Comparison of ENCODE assay signal across 12 cellular contexts in genomic region chr19:46635920-46636761, GRCh38. TPM values are rescaled to one million over a fixed set of nuclear protein-coding genes. Genes with fewer than 3 reads are reported as not detected.
DNase-seq lines count a peak whose midpoint lies in the region; TF ChIP-seq lines count a peak whose summit lies in the region.
"Had no signal": no experiment of that assay in that cellular context is flagged by ENCODE, and none has a peak within 500 bp of the region (broad histone marks: within the 10 kb centered on the region; RNA-seq: fewer than 3 reads in every experiment).

Gene GNG8, minus strand, starts transcription at chr19:46636202. Its CDS starts 1,520 bp downstream, at chr19:46634682.

- H3K27me3 ChIP-seq in BLaER1 (peaks cover 59% of the 10 kb centered on the region), MM.1S (replicated peaks; ENCODE audit: insufficient read depth, low read length) (peaks cover 84% of the 10 kb centered on the region)

- H3K9ac ChIP-seq in BLaER1: no peak within 1 kb of the TSS
- H3K9ac ChIP-seq in ES-I3 (ENCODE audit: low read depth, low read length): peak within 1 kb of the TSS; percentile 55; the same call in 1 of the 2 replicates
- no peak within 1 kb of the TSS for H3K9ac ChIP-seq in MM.1S (ENCODE audit: low read length)
- H3K9ac ChIP-seq: parathyroid adenoma had no signal

- peaks cover 50% of the 10 kb centered on the region for H3K4me1 ChIP-seq in BLaER1
- H3K4me1 ChIP-seq in ES-I3 (ENCODE audit: insufficient read depth, low read length): peaks cover 23% of the 10 kb centered on the region
- H3K4me1 ChIP-seq in mesodermal cell (ENCODE audit: control insufficient read depth, insufficient read depth, low read length, poor library complexity, severe bottlenecking): peaks cover 41% of the 10 kb centered on the region
- peaks cover 19% of the 10 kb centered on the region for H3K4me1 ChIP-seq in MM.1S (ENCODE audit: low read length)

- H4K20me1 ChIP-seq in BLaER1 (no peaks in the 10 kb centered on the region), MM.1S (ENCODE audit: insufficient read depth, low read length) (no peaks in the 10 kb centered on the region)

- no peak for DNase-seq in activated T-helper 1 cell treated with anti-CD3 and anti-CD28 coated beads, Interleukin-12 subunit alpha, Interleukin-12 subunit beta, Interleukin-2, Interleukin-4 antibody, amounts not matched to agents 30 ng/mL and 10 ng/mL and 1 ng/mL, durations not matched to agents 14 hours and 24 hours and 36 hours (ENCODE audit: low spot score)
- no peak for DNase-seq in MM.1S
- DNase-seq in kidney glomerular epithelial cell (lab: John Stamatoyannopoulos, UW): no peak
- no peak for DNase-seq in KBM-7
- DNase-seq in GM19240 (ENCODE audit: insufficient read length, low spot score): no peak
- DNase-seq: aorta, esophagus squamous epithelium, NCI-H1694 treated with DMSO at 0.1 percent for 48 hours had no signal

- H3K9me3 ChIP-seq in BLaER1 (no peaks in the 10 kb centered on the region), ES-I3 (ENCODE audit: control insufficient read depth, insufficient read depth, low read length) (no peaks in the 10 kb centered on the region), mesodermal cell (ENCODE audit: control insufficient read depth, low read length) (no peaks in the 10 kb centered on the region), MM.1S (replicated peaks; ENCODE audit: insufficient read depth, low read length) (no peaks in the 10 kb centered on the region)
- H3K9me3 ChIP-seq: esophagus squamous epithelium had no signal

- no peak for TF ChIP-seq CTCF in MM.1S (IDR thresholded peaks at IDR 0.05; ENCODE audit: low read length)

- peaks cover 5% of the 10 kb centered on the region for H3K27me3 Mint-ChIP-seq in activated T-helper 1 cell treated with anti-CD3 and anti-CD28 coated beads, Interleukin-12 subunit alpha, Interleukin-12 subunit beta, Interleukin-2, Interleukin-4 antibody, amounts not matched to agents 30 ng/mL and 10 ng/mL and 1 ng/mL, durations not matched to agents 14 hours and 24 hours and 36 hours (ENCODE audit: insufficient read depth)

- H3K4me1 Mint-ChIP-seq in activated T-helper 1 cell treated with anti-CD3 and anti-CD28 coated beads, Interleukin-12 subunit alpha, Interleukin-12 subunit beta, Interleukin-2, Interleukin-4 antibody, amounts not matched to agents 30 ng/mL and 10 ng/mL and 1 ng/mL, durations not matched to agents 14 hours and 24 hours and 36 hours (ENCODE audit: low read depth): peaks cover 11% of the 10 kb centered on the region

- in situ Hi-C loops in KBM-7 (cut with MboI; ENCODE audit: low pct_unique_long_range_greater_than_20kb, low sequenced_read_pairs): no loop called here

- H3K27ac Mint-ChIP-seq in activated T-helper 1 cell treated with anti-CD3 and anti-CD28 coated beads, Interleukin-12 subunit alpha, Interleukin-12 subunit beta, Interleukin-2, Interleukin-4 antibody, amounts not matched to agents 30 ng/mL and 10 ng/mL and 1 ng/mL, durations not matched to agents 14 hours and 24 hours and 36 hours: peak within 1 kb of the TSS; percentile 55

- H3K36me3 Mint-ChIP-seq in activated T-helper 1 cell treated with anti-CD3 and anti-CD28 coated beads, Interleukin-12 subunit alpha, Interleukin-12 subunit beta, Interleukin-2, Interleukin-4 antibody, amounts not matched to agents 30 ng/mL and 10 ng/mL and 1 ng/mL, durations not matched to agents 14 hours and 24 hours and 36 hours (ENCODE audit: low read depth): peaks cover 4% of the 10 kb centered on the region

- H3K4me3 ChIP-seq in BLaER1 (no peak within 1 kb of the TSS; the same call in 1 of the 2 replicates), mesodermal cell (ENCODE audit: extremely low read depth, insufficient read depth, low read length, poor library complexity, severe bottlenecking) (peak within 1 kb of the TSS; percentile 50), MM.1S (ENCODE audit: low read length) (no peak within 1 kb of the TSS)

- no peaks in the 10 kb centered on the region for H3K36me3 ChIP-seq in BLaER1
- H3K36me3 ChIP-seq in ES-I3 (ENCODE audit: insufficient read depth, low read length): no peaks in the 10 kb centered on the region
- H3K36me3 ChIP-seq in mesodermal cell (ENCODE audit: control insufficient read depth, insufficient read depth, low read length): no peaks in the 10 kb centered on the region
- H3K36me3 ChIP-seq in MM.1S (replicated peaks; ENCODE audit: insufficient read depth, low read length): no peaks in the 10 kb centered on the region
- H3K36me3 ChIP-seq: esophagus squamous epithelium had no signal

- peak within 1 kb of the TSS; percentile 84 for H3K4me2 ChIP-seq in BLaER1
- no peak within 1 kb of the TSS for H3K4me2 ChIP-seq in MM.1S (ENCODE audit: low read depth, low read length)

- H3K27ac ChIP-seq in BLaER1 (no peak within 1 kb of the TSS), mesodermal cell (ENCODE audit: low read depth, low read length, severe bottlenecking) (no peak within 1 kb of the TSS), MM.1S (ENCODE audit: low read length) (no peak within 1 kb of the TSS)
- H3K27ac ChIP-seq: parathyroid adenoma had no signal

- 24 to 30% methylated on average over 21 to 27 of the region's 34 CpGs for WGBS in mesodermal cell (ENCODE audit: insufficient coverage in 2 of 2), 2 experiments

- no peaks in the 10 kb centered on the region for H3K9me3 Mint-ChIP-seq in activated T-helper 1 cell treated with anti-CD3 and anti-CD28 coated beads, Interleukin-12 subunit alpha, Interleukin-12 subunit beta, Interleukin-2, Interleukin-4 antibody, amounts not matched to agents 30 ng/mL and 10 ng/mL and 1 ng/mL, durations not matched to agents 14 hours and 24 hours and 36 hours

- intact Hi-C loops in activated T-helper 1 cell treated with anti-CD3 and anti-CD28 coated beads, Interleukin-12 subunit alpha, Interleukin-12 subunit beta, Interleukin-2, Interleukin-4 antibody, amounts not matched to agents 30 ng/mL and 10 ng/mL and 1 ng/mL, durations not matched to agents 14 hours and 24 hours and 36 hours (cut with micrococcal nuclease): no loop called here

- H3K4me3 Mint-ChIP-seq in activated T-helper 1 cell treated with anti-CD3 and anti-CD28 coated beads, Interleukin-12 subunit alpha, Interleukin-12 subunit beta, Interleukin-2, Interleukin-4 antibody, amounts not matched to agents 30 ng/mL and 10 ng/mL and 1 ng/mL, durations not matched to agents 14 hours and 24 hours and 36 hours: peak within 1 kb of the TSS; percentile 79

- no peaks in the 10 kb centered on the region for H3K9me2 ChIP-seq in MM.1S (replicated peaks; ENCODE audit: insufficient read depth, low read length)

- no peak within 1 kb of the TSS for H2AFZ ChIP-seq in MM.1S (ENCODE audit: low read length)
- H2AFZ ChIP-seq: parathyroid adenoma had no signal

- peaks cover 7% of the 10 kb centered on the region for H3F3A ChIP-seq in MM.1S (ENCODE audit: insufficient read depth, low read length)

- H3K79me2 ChIP-seq in MM.1S (ENCODE audit: low read length): no peaks in the 10 kb centered on the region
- H3K79me2 ChIP-seq: parathyroid adenoma had no signal

RNA-seq across cellular contexts. Expression of gene GNG8, which starts in this region (rescaled TPM):
- total RNA-seq in activated T-helper 1 cell treated with anti-CD3 and anti-CD28 coated beads, Interleukin-12 subunit alpha, Interleukin-12 subunit beta, Interleukin-2, Interleukin-4 antibody, amounts not matched to agents 30 ng/mL and 10 ng/mL and 1 ng/mL, durations not matched to agents 14 hours and 24 hours and 36 hours: 17.8 and 18.6 TPM in 2 replicates
- polyA plus RNA-seq in mesodermal cell (2013, experiment 1 of 2): 22.5 TPM
- polyA plus RNA-seq in mesodermal cell (2013, experiment 2 of 2): 30.8 TPM
- total RNA-seq: esophagus squamous epithelium had no signal
- polyA plus RNA-seq: aorta had no signal
